37 cellular contexts compared by ENCODE assay signal in genomic region chr3:106135451-106136160, GRCh38.
"Had no signal": no experiment of that assay in that cellular context is flagged by ENCODE, and none has a peak within 500 bp of the region (broad histone marks: within the 10 kb centered on the region; RNA-seq: fewer than 3 reads in every experiment).

No MANE protein-coding gene starts in this region.

- H3K27me3 ChIP-seq: ascending aorta, cardiac muscle cell, Peyer's patch, SJSA1 had no signal

- H3K27ac ChIP-seq: ascending aorta, cardiac muscle cell, Peyer's patch, SJSA1, WERI-Rb-1 had no signal

- H3K9me3 ChIP-seq: ascending aorta, Peyer's patch, SJSA1 had no signal

- H3K4me3 ChIP-seq: ascending aorta, cardiac muscle cell, Peyer's patch, SJSA1 had no signal

- H3K36me3 ChIP-seq: ascending aorta, cardiac muscle cell, Peyer's patch, SJSA1, WERI-Rb-1 had no signal

- DNase-seq: activated CD4-positive, alpha-beta memory T cell treated with anti-CD3 and anti-CD28 coated beads, Interleukin-2, amount 10 ng/mL, durations not matched to agents 7 days and 5 days; activated CD4-positive, alpha-beta T cell treated with anti-CD3 and anti-CD28 coated beads for 1 hour; activated CD4-positive, alpha-beta T cell treated with anti-CD3 and anti-CD28 coated beads for 48 hours; activated CD4-positive, CD25-positive, alpha-beta regulatory T cell; activated CD8-positive, alpha-beta memory T cell treated with anti-CD3 and anti-CD28 coated beads for 24 hours; activated CD8-positive, alpha-beta memory T cell treated with anti-CD3 and anti-CD28 coated beads, Interleukin-2, amount 10 ng/mL, durations not matched to agents 7 days and 5 days; activated CD8-positive, alpha-beta memory T cell treated with anti-CD3 and anti-CD28 coated beads, Interleukin-2, amount 50 U/mL, for 48 hours; activated effector memory CD4-positive, alpha-beta T cell treated with anti-CD3 and anti-CD28 coated beads, Interleukin-2, amount 50 U/mL, for 16 hours; activated naive CD4-positive, alpha-beta T cell; activated naive CD4-positive, alpha-beta T cell treated with anti-CD3 and anti-CD28 coated beads, Interleukin-2, amount 50 U/mL, for 16 hours; activated naive CD8-positive, alpha-beta T cell treated with anti-CD3 and anti-CD28 coated beads for 36 hours; activated T-cell treated with anti-CD3 and anti-CD28 coated beads, Interleukin-2, amount 50 U/mL, for 48 hours; amniotic stem cell; Karpas-422; KBM-7; NCI-H1048; NCI-H1105 treated with DMSO at 0.1 percent for 48 hours; NCI-H1436 treated with DMSO at 0.1 percent for 48 hours; NCI-H1694 treated with DMSO at 0.1 percent for 48 hours; NCI-H2029; NCI-H2171; NCI-H2227 treated with DMSO at 0.1 percent for 48 hours; NCI-H446 treated with DMSO at 0.1 percent for 48 hours; NCI-H524; NK-92 treated with Interleukin-12 subunit alpha and Interleukin-12 subunit beta, amount 100 ng/mL, for 24 hours; PC-3; RPMI8226; SHP77 treated with DMSO at 0.1 percent for 48 hours; SW 1271; T-helper 1 cell; T-helper 2 cell; T-helper 9 cell; WERI-Rb-1 had no signal

- H3K4me1 ChIP-seq: Peyer's patch had no signal
